In genomic region chr7:126436213-126436868, GRCh38 we compare ENCODE assay signal across 14 cellular contexts.
"Had no signal": no experiment of that assay in that cellular context is flagged by ENCODE, and none has a peak within 500 bp of the region (broad histone marks: within the 10 kb centered on the region; RNA-seq: fewer than 3 reads in every experiment).

No MANE protein-coding gene starts in this region.

- H3K27ac ChIP-seq: adrenal gland, prostate gland, right lobe of liver had no signal

- H3K4me3 ChIP-seq: adrenal gland, prostate gland, right lobe of liver had no signal

- ATAC-seq: activated CD4-positive, alpha-beta T cell treated with anti-CD3 and anti-CD28 coated beads for 36 hours; activated naive CD4-positive, alpha-beta T cell treated with anti-CD3 and anti-CD28 coated beads, Interleukin-2, amount 50 U/mL, for 72 hours; left colon; right lobe of liver; stimulated activated naive B cell treated with anti-CD40 and anti-IgM and Interleukin-4, amounts not matched to agents 10 μg/mL and 1 μg/mL and 100 μg/mL, for 72 hours; WTC11 had no signal

- H3K27me3 ChIP-seq: adrenal gland, right lobe of liver had no signal

- DNase-seq: activated CD4-positive, alpha-beta T cell treated with anti-CD3 and anti-CD28 coated beads for 36 hours; activated CD4-positive, alpha-beta T cell treated with anti-CD3 and anti-CD28 coated beads, Interleukin-2, amount 50 U/mL, for 48 hours; activated gamma-delta T cell treated with Interleukin-2 at 50 U/mL for 16 hours; adrenal gland; caudate nucleus; cortex of kidney; left colon; right lobe of liver; stimulated activated naive B cell treated with anti-CD40 and anti-IgM and Interleukin-4, amounts not matched to agents 10 μg/mL and 1 μg/mL and 100 μg/mL, for 72 hours had no signal

- H3K9me3 ChIP-seq: adrenal gland, prostate gland, right lobe of liver had no signal

- H3K4me1 ChIP-seq: prostate gland, right lobe of liver had no signal

- FAIRE-seq: endometrium, TTC549 had no signal

- H3K36me3 ChIP-seq: adrenal gland, prostate gland, right lobe of liver had no signal
